ENCODE assay signal across 8 cellular contexts in the genomic region with DNA sequence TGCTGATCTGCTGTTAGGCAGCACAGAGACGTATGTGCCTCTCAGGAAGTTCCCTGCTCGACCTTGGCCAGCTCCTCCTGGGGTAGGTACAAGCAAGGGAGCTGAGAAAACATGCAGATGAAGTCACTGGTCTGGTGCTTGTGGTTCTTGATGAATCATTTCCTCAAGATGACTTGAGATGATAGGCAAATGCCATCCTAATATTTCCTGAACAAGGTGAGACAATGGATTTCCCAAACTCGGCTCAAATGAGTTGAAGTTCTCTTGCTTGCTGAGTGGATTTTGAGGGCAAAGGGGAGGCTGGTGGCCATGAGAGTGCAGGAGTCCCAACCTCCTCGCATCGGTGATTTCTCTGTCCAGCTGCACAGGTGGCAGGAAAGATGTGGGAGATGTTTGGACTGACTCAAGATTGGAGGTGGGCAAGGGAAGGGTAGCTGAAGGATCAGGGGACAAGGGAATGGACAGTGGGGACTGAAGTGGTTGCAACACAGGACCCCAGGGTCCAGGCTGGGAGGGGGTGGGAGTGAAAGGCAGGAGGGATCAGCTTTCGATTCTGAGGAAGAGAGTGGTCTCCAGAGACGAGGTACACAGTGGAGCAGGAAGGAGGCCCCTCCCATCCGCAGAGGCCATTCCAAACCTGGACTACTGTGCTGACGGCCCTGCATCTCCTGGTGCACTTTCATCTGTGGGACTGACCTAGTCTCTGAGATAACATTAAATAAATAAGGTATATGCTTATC.
DNase-seq lines count a peak whose midpoint lies in the region; ATAC-seq lines count a peak whose summit lies in the region.

No MANE protein-coding gene starts in this region.

- no peaks in the 10 kb centered on the region for H3K27me3 Mint-ChIP-seq in activated naive CD4-positive, alpha-beta T cell treated with anti-CD3 and anti-CD28 coated beads, Interleukin-2, amount 10 ng/mL, durations not matched to agents 7 days and 5 days
- peaks cover 0 to 5% (median 3%) of the 10 kb centered on the region in 3 donors for H3K27me3 Mint-ChIP-seq in immature natural killer cell (ENCODE audit: low read depth in 3 of 3)

- intact Hi-C loops in sciatic nerve (cut with DNase I) = no loop called here

- CTCF ChIA-PET in activated naive CD4-positive, alpha-beta T cell treated with anti-CD3 and anti-CD28 coated beads, Interleukin-2, amount 10 ng/mL, durations not matched to agents 7 days and 5 days (lab: Charles Lee) = interaction anchor here (1.0 to 3.0 kb wide), 4 partner anchors 8 to 80 kb away, joined by 3 to 10 read pairs (median 5); no protein-coding TSS in a partner anchor

- no peaks in the 10 kb centered on the region for H3K9me3 Mint-ChIP-seq in activated naive CD4-positive, alpha-beta T cell treated with anti-CD3 and anti-CD28 coated beads, Interleukin-2, amount 10 ng/mL, durations not matched to agents 7 days and 5 days
- H3K9me3 Mint-ChIP-seq in immature natural killer cell = no peaks in the 10 kb centered on the region

- ATAC-seq in sciatic nerve (no peak), GM19467 (IDR thresholded peaks at IDR 0.05; ENCODE audit: unreplicated experiment) (no peak), GM18498 (IDR thresholded peaks at IDR 0.05; ENCODE audit: unreplicated experiment) (no peak)

- peaks cover 65% of the 10 kb centered on the region for H3K36me3 Mint-ChIP-seq in activated naive CD4-positive, alpha-beta T cell treated with anti-CD3 and anti-CD28 coated beads, Interleukin-2, amount 10 ng/mL, durations not matched to agents 7 days and 5 days
- H3K36me3 Mint-ChIP-seq in immature natural killer cell = peaks cover 11 to 38% (median 26%) of the 10 kb centered on the region in 3 donors

- peak; percentile 18 to 27 for DNase-seq in AML-193 (lab: John Stamatoyannopoulos, UW)
- peak; percentile 45 to 51 for DNase-seq in Kasumi-1 (lab: John Stamatoyannopoulos, UW)
- peak; percentile 40 for DNase-seq in activated naive CD4-positive, alpha-beta T cell treated with anti-CD3 and anti-CD28 coated beads, Interleukin-2, amount 10 ng/mL, durations not matched to agents 7 days and 5 days
- DNase-seq in immature natural killer cell = peak in 1 of 3 donors; percentile 12
- peak; percentile 9 to 36 for DNase-seq in stimulated activated CD8-positive, alpha-beta memory T cell treated with anti-CD3 and anti-CD28 coated beads, Interleukin-7, amount 100 ng/mL, for 4 hours (ENCODE audit: low read depth in 2 of 2)
- no peak for DNase-seq in sciatic nerve (ENCODE audit: low spot score)

- peak overlapping the region; percentile 83 for H3K27ac Mint-ChIP-seq in activated naive CD4-positive, alpha-beta T cell treated with anti-CD3 and anti-CD28 coated beads, Interleukin-2, amount 10 ng/mL, durations not matched to agents 7 days and 5 days
- H3K27ac Mint-ChIP-seq in immature natural killer cell = peak overlapping the region; percentile 59 to 91 (median 86)

- no peak overlapping the region for H3K4me3 Mint-ChIP-seq in activated naive CD4-positive, alpha-beta T cell treated with anti-CD3 and anti-CD28 coated beads, Interleukin-2, amount 10 ng/mL, durations not matched to agents 7 days and 5 days
- no peak overlapping the region for H3K4me3 Mint-ChIP-seq in immature natural killer cell

- H3K4me1 Mint-ChIP-seq in activated naive CD4-positive, alpha-beta T cell treated with anti-CD3 and anti-CD28 coated beads, Interleukin-2, amount 10 ng/mL, durations not matched to agents 7 days and 5 days = peaks cover 28% of the 10 kb centered on the region
- H3K4me1 Mint-ChIP-seq in immature natural killer cell = peaks cover 19 to 24% of the 10 kb centered on the region in 2 donors
